In the genomic region with DNA sequence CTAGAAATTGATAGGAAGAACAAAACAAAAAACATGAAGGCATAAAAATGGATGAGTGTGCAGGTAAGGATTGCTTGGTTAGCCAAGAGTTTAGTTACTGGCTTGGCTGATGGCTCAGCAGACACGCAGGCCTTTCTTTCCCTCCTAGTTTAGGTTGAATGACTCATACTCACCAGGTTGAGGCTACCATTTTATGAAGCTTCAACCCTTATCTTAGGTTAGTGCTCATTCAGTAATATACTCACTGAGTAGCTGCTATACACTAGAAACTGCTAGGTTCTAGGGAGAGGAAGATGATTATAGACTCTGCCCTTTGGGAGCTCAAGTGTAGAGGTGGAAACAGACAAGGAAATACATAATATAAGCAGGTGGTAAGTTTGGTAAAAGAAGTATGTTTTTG, we compare ENCODE assay signal across 1 cellular context.
A peak's percentile ranks its signal among the peaks of the same experiment; 100 is the strongest.
TF ChIP-seq lines count a peak whose summit lies in the region.

No MANE protein-coding gene starts in this region.

TF ChIP-seq in K562, 482 proteins besides CTCF, POLR2A, EP300 and RAD21:
- TF ChIP-seq, protein P1, sequence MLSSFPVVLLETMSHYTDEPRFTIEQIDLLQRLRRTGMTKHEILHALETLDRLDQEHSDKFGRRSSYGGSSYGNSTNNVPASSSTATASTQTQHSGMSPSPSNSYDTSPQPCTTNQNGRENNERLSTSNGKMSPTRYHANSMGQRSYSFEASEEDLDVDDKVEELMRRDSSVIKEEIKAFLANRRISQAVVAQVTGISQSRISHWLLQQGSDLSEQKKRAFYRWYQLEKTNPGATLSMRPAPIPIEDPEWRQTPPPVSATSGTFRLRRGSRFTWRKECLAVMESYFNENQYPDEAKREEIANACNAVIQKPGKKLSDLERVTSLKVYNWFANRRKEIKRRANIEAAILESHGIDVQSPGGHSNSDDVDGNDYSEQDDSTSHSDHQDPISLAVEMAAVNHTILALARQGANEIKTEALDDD (IDR thresholded peaks at IDR 0.05): peak; percentile 85
- no peak for TF ChIP-seq YY1 (IDR thresholded peaks at IDR 0.05; ENCODE audit: borderline replicate concordance in 1 of 3, control insufficient read depth in 1 of 3, extremely low read depth in 1 of 3, insufficient read depth in 3 of 3, insufficient read length in 1 of 3, insufficient replicate concordance in 2 of 3, low read depth in 1 of 3, low read length in 2 of 3)
- peak; percentile 71; the same call in 1 of the 2 replicates for TF ChIP-seq EHMT2 (IDR thresholded peaks at IDR 0.05)
- TF ChIP-seq, protein P2, sequence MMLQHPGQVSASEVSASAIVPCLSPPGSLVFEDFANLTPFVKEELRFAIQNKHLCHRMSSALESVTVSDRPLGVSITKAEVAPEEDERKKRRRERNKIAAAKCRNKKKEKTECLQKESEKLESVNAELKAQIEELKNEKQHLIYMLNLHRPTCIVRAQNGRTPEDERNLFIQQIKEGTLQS (IDR thresholded peaks at IDR 0.05): peak; percentile 57; the same call in 1 of the 2 replicates
- TF ChIP-seq, protein P2 (CRISPR knock-in tag; conservative IDR thresholded peaks at IDR 0.05): no peak
- TF ChIP-seq, protein P3, sequence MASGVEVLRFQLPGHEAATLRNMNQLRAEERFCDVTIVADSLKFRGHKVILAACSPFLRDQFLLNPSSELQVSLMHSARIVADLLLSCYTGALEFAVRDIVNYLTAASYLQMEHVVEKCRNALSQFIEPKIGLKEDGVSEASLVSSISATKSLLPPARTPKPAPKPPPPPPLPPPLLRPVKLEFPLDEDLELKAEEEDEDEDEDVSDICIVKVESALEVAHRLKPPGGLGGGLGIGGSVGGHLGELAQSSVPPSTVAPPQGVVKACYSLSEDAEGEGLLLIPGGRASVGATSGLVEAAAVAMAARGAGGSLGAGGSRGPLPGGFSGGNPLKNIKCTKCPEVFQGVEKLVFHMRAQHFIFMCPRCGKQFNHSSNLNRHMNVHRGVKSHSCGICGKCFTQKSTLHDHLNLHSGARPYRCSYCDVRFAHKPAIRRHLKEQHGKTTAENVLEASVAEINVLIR (CRISPR knock-in tag; IDR thresholded peaks at IDR 0.05): no peak
- peak; percentile 55; the same call in 1 of the 2 replicates for TF ChIP-seq JUND (IDR thresholded peaks at IDR 0.05; ENCODE audit: borderline replicate concordance, low read depth, low read length)
- TF ChIP-seq JUND (tag; IDR thresholded peaks at IDR 0.05; ENCODE audit: borderline replicate concordance, low read depth, low read length): peak; percentile 35; the same call in 1 of the 3 replicates
- peak; percentile 71 for TF ChIP-seq FOSL1 (tag; conservative IDR thresholded peaks at IDR 0.05)
- TF ChIP-seq, protein P4, sequence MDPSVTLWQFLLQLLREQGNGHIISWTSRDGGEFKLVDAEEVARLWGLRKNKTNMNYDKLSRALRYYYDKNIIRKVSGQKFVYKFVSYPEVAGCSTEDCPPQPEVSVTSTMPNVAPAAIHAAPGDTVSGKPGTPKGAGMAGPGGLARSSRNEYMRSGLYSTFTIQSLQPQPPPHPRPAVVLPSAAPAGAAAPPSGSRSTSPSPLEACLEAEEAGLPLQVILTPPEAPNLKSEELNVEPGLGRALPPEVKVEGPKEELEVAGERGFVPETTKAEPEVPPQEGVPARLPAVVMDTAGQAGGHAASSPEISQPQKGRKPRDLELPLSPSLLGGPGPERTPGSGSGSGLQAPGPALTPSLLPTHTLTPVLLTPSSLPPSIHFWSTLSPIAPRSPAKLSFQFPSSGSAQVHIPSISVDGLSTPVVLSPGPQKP (CRISPR knock-in tag; IDR thresholded peaks at IDR 0.05): no peak
